16 cellular contexts compared by ENCODE assay signal in genomic region chr20:56762829-56763228, GRCh38.
DNase-seq lines count a peak whose midpoint lies in the region; ATAC-seq and TF ChIP-seq lines count a peak whose summit lies in the region.
"Had no signal": no experiment of that assay in that cellular context is flagged by ENCODE, and none has a peak within 500 bp of the region (broad histone marks: within the 10 kb centered on the region; RNA-seq: fewer than 3 reads in every experiment).

No MANE protein-coding gene starts in this region.

- H3K36me3 ChIP-seq in transverse colon: no peaks in the 10 kb centered on the region
- H3K36me3 ChIP-seq: BLaER1 treated with 17β-estradiol and CSF1 and Interleukin-3, amounts not matched to agents 10 nM and 100 nM; HAP-1 had no signal

- TF ChIP-seq CTCF in RWPE1 (conservative IDR thresholded peaks at IDR 0.05; ENCODE audit: low read depth) (no peak), epithelial cell of esophagus (IDR thresholded peaks at IDR 0.05; ENCODE audit: insufficient read depth, low read depth, low read length, missing control alignments) (no peak), transverse colon (IDR thresholded peaks at IDR 0.05) (no peak)

- CTCF ChIA-PET in RWPE1 (lab: Yijun Ruan, JAX): no interaction called here

- in situ Hi-C loops in transverse colon (cut with MboI; ENCODE audit: low pct_ligation_motif_present in 1 of 4, low pct_unique_long_range_greater_than_20kb in 1 of 4, low sequenced_read_pairs in 3 of 4): no loop called here

- POLR2A ChIA-PET in RWPE1 (lab: Yijun Ruan, JAX; ENCODE audit: low non-redundant PET): no interaction called here

- no peak for ATAC-seq in Right ventricle myocardium superior (ENCODE audit: poor library complexity)

- DNase-seq in HT1080 (ENCODE audit: low read depth) (peak; percentile 55), RWPE1 (ENCODE audit: low spot score) (no peak), epithelial cell of esophagus (ENCODE audit: low read depth) (peak; percentile 77), posterior vena cava (ENCODE audit: low spot score) (peak; percentile 1), CD1c-positive myeloid dendritic cell (ENCODE audit: extremely low spot score) (no peak), transverse colon (no peak), Right ventricle myocardium superior (no peak)
- DNase-seq: ACHN; Calu3; CD4-positive, alpha-beta T cell; DMS 273 treated with DMSO at 0.1 percent for 48 hours; DMS79 treated with DMSO at 0.1 percent for 48 hours; EL; GOT3 had no signal

- H3K4me3 ChIP-seq in epithelial cell of esophagus (ENCODE audit: low read length): no peak overlapping the region
- no peak overlapping the region for H3K4me3 ChIP-seq in transverse colon
- H3K4me3 ChIP-seq: BLaER1 treated with 17β-estradiol and CSF1 and Interleukin-3, amounts not matched to agents 10 nM and 100 nM; HAP-1 had no signal

- TF ChIP-seq EP300 in transverse colon (IDR thresholded peaks at IDR 0.05; ENCODE audit: low read depth): no peak

- H3K9me3 ChIP-seq in transverse colon: no peaks in the 10 kb centered on the region
- H3K9me3 ChIP-seq: HAP-1 had no signal

- H3K27ac ChIP-seq in RWPE1: peak overlapping the region; percentile 19; the same call in 1 of the 2 replicates
- H3K27ac ChIP-seq in transverse colon: no peak overlapping the region
- H3K27ac ChIP-seq: BLaER1 treated with 17β-estradiol and CSF1 and Interleukin-3, amounts not matched to agents 10 nM and 100 nM had no signal

- H3K27me3 ChIP-seq in transverse colon: no peaks in the 10 kb centered on the region
- H3K27me3 ChIP-seq: BLaER1 treated with 17β-estradiol and CSF1 and Interleukin-3, amounts not matched to agents 10 nM and 100 nM had no signal

- WGBS in transverse colon (ENCODE audit: low coverage in 1 of 2), 2 donors: 78 to 89% methylated on average over 6 to 8 of the region's 8 CpGs

- intact Hi-C loops in posterior vena cava (cut with DNase I) (no loop called here), transverse colon (cut with DNase I; ENCODE audit: low total_unique reads) (no loop called here), Right ventricle myocardium superior (cut with DNase I) (no loop called here)

- H3K4me1 ChIP-seq in transverse colon: no peaks in the 10 kb centered on the region
- H3K4me1 ChIP-seq: BLaER1 treated with 17β-estradiol and CSF1 and Interleukin-3, amounts not matched to agents 10 nM and 100 nM had no signal

- no peak for TF ChIP-seq POLR2A in transverse colon (IDR thresholded peaks at IDR 0.05)

Comparison
In these comparisons a context has a peak if more than half of its experiments do, and no peak if none do; other contexts are left out.
1. DNase-seq: peak in HT1080 (single experiment), epithelial cell of esophagus (single experiment) and posterior vena cava (single experiment); none in RWPE1 (single experiment), CD1c-positive myeloid dendritic cell (single experiment), transverse colon (single experiment) and Right ventricle myocardium superior (single experiment).